ENCODE assay signal across 1 cellular context in the genomic region with DNA sequence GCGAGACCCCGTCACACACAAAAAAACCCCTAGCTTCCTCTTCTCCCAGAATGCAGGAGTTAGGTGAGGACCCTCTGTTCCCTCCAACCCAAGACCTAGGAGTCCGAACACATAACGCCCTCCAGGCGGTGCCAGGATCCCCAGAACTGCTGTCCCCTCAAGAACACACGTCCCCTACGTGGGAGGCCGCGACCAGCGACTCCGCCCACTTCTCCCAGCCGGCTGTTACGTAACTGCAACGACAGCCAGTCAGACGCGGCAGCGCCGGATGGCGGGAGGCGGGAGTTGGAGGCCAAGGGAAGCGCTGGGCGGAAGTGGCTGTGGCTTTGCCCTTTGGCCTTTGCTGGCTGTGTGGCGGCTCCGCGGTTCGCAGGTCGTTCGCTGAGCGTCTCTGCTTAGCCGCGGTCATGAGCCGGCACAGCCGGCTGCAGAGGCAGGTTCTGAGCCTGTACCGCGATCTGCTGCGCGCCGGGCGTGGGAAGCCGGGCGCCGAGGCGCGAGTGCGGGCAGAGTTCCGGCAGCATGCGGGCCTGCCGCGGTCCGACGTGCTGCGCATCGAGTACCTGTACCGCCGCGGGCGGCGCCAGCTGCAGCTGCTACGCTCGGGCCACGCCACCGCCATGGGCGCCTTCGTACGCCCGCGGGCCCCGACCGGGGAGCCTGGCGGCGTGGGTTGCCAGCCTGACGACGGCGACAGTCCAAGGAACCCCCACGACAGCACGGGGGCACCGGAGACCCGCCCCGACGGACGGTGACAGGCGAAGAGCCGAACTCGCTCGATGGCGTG.
TF ChIP-seq lines count a peak whose summit lies in the region.

A gene with protein sequence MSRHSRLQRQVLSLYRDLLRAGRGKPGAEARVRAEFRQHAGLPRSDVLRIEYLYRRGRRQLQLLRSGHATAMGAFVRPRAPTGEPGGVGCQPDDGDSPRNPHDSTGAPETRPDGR (plus strand): TSS at position 321 of the 787 bp plus-strand sequence. CDS start 87 bp downstream, at position 408.

TF ChIP-seq in HepG2, 621 proteins besides CTCF, POLR2A, EP300 and RAD21 (continued from another document and continues in another):
- peak; percentile 70; the same call in 1 of the 2 replicates for TF ChIP-seq RNF2 (conservative IDR thresholded peaks at IDR 0.05; ENCODE audit: low read depth)
- TF ChIP-seq ZNF263 (CRISPR knock-in tag; IDR thresholded peaks at IDR 0.05): peak; percentile 38; the same call in 1 of the 2 replicates
- peak; percentile 23; the same call in 1 of the 2 replicates for TF ChIP-seq ZNF558 (CRISPR knock-in tag; IDR thresholded peaks at IDR 0.05; ENCODE audit: borderline replicate concordance)
- TF ChIP-seq, protein P1, sequence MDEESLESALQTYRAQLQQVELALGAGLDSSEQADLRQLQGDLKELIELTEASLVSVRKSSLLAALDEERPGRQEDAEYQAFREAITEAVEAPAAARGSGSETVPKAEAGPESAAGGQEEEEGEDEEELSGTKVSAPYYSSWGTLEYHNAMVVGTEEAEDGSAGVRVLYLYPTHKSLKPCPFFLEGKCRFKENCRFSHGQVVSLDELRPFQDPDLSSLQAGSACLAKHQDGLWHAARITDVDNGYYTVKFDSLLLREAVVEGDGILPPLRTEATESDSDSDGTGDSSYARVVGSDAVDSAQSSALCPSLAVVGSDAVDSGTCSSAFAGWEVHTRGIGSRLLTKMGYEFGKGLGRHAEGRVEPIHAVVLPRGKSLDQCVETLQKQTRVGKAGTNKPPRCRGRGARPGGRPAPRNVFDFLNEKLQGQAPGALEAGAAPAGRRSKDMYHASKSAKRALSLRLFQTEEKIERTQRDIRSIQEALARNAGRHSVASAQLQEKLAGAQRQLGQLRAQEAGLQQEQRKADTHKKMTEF (CRISPR knock-in tag; IDR thresholded peaks at IDR 0.05): peak; percentile 41; the same call in 1 of the 2 replicates
- TF ChIP-seq, protein P2, sequence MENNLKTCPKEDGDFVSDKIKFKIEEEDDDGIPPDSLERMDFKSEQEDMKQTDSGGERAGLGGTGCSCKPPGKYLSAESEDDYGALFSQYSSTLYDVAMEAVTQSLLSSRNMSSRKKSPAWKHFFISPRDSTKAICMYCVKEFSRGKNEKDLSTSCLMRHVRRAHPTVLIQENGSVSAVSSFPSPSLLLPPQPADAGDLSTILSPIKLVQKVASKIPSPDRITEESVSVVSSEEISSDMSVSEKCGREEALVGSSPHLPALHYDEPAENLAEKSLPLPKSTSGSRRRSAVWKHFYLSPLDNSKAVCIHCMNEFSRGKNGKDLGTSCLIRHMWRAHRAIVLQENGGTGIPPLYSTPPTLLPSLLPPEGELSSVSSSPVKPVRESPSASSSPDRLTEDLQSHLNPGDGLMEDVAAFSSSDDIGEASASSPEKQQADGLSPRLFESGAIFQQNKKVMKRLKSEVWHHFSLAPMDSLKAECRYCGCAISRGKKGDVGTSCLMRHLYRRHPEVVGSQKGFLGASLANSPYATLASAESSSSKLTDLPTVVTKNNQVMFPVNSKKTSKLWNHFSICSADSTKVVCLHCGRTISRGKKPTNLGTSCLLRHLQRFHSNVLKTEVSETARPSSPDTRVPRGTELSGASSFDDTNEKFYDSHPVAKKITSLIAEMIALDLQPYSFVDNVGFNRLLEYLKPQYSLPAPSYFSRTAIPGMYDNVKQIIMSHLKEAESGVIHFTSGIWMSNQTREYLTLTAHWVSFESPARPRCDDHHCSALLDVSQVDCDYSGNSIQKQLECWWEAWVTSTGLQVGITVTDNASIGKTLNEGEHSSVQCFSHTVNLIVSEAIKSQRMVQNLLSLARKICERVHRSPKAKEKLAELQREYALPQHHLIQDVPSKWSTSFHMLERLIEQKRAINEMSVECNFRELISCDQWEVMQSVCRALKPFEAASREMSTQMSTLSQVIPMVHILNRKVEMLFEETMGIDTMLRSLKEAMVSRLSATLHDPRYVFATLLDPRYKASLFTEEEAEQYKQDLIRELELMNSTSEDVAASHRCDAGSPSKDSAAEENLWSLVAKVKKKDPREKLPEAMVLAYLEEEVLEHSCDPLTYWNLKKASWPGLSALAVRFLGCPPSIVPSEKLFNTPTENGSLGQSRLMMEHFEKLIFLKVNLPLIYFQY (CRISPR knock-in tag; IDR thresholded peaks at IDR 0.05; ENCODE audit: borderline replicate concordance): 0 out of 2 replicates have a peak, but pooled peaks have one; percentile 25
- no peak for TF ChIP-seq ARHGAP35 (CRISPR knock-in tag; IDR thresholded peaks at IDR 0.05; ENCODE audit: borderline replicate concordance)
- TF ChIP-seq, protein P3, sequence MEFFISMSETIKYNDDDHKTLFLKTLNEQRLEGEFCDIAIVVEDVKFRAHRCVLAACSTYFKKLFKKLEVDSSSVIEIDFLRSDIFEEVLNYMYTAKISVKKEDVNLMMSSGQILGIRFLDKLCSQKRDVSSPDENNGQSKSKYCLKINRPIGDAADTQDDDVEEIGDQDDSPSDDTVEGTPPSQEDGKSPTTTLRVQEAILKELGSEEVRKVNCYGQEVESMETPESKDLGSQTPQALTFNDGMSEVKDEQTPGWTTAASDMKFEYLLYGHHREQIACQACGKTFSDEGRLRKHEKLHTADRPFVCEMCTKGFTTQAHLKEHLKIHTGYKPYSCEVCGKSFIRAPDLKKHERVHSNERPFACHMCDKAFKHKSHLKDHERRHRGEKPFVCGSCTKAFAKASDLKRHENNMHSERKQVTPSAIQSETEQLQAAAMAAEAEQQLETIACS (CRISPR knock-in tag; IDR thresholded peaks at IDR 0.05): no peak
- TF ChIP-seq, protein P4, sequence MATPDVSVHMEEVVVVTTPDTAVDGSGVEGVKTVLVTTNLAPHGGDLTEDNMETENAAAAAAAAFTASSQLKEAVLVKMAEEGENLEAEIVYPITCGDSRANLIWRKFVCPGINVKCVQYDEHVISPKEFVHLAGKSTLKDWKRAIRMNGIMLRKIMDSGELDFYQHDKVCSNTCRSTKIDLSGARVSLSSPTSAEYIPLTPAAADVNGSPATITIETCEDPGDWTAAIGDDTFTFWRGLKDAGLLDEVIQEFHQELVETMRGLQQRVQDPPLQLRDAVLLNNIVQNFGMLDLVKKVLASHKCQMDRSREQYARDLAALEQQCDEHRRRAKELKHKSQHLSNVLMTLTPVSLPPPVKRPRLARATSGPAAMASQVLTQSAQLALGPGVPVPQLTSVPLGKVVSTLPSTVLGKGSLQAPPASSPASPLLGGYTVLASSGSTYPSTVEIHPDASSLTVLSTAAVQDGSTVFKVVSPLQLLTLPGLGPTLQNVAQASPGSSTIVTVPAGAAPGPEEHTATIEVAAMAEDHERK (CRISPR knock-in tag; IDR thresholded peaks at IDR 0.05; ENCODE audit: low read depth): peak; percentile 46; the same call in 1 of the 2 replicates
- TF ChIP-seq SOX6 (IDR thresholded peaks at IDR 0.05): no peak
- peak; percentile 55; the same call in 1 of the 2 replicates for TF ChIP-seq SOX6 (CRISPR knock-in tag; IDR thresholded peaks at IDR 0.05)
- TF ChIP-seq TRIM24 (CRISPR knock-in tag; IDR thresholded peaks at IDR 0.05): no peak
- TF ChIP-seq HOXA3 (CRISPR knock-in tag; IDR thresholded peaks at IDR 0.05): peak; percentile 96
- TF ChIP-seq, protein P5, sequence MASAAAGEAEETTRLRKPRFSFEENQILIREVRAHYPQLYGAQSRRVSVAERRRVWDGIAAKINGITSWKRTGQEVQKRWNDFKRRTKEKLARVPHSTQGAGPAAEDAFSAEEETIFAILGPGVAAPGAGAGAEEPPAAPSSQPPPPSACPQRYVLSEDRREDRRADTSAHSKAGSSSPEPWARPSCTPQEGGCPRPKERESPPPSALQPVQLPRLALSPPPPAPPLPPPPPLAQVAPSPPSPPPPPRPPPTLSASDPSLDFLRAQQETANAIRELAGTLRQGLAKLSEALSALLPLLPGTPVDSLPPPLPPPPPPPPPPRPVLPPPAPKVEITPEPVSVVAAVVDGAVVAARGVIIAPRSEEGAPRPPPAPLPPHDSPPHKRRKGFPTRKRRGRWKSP (CRISPR knock-in tag; IDR thresholded peaks at IDR 0.05): peak; percentile 88
- TF ChIP-seq CCDC6 (CRISPR knock-in tag; IDR thresholded peaks at IDR 0.05): peak; percentile 85
- peak; percentile 57 for TF ChIP-seq YY1 (IDR thresholded peaks at IDR 0.05; ENCODE audit: insufficient read depth, insufficient replicate concordance, low read depth, low read length)
- TF ChIP-seq KAT7 (CRISPR knock-in tag; IDR thresholded peaks at IDR 0.05; ENCODE audit: borderline replicate concordance): no peak
- TF ChIP-seq, protein P6, sequence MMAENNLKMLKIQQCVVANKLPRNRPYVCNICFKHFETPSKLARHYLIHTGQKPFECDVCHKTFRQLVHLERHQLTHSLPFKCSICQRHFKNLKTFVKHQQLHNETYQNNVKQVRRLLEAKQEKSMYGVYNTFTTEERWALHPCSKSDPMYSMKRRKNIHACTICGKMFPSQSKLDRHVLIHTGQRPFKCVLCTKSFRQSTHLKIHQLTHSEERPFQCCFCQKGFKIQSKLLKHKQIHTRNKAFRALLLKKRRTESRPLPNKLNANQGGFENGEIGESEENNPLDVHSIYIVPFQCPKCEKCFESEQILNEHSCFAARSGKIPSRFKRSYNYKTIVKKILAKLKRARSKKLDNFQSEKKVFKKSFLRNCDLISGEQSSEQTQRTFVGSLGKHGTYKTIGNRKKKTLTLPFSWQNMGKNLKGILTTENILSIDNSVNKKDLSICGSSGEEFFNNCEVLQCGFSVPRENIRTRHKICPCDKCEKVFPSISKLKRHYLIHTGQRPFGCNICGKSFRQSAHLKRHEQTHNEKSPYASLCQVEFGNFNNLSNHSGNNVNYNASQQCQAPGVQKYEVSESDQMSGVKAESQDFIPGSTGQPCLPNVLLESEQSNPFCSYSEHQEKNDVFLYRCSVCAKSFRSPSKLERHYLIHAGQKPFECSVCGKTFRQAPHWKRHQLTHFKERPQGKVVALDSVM (CRISPR knock-in tag; IDR thresholded peaks at IDR 0.05): peak; percentile 63; the same call in 1 of the 2 replicates
- peak; percentile 91 for TF ChIP-seq KMT2A (CRISPR knock-in tag; IDR thresholded peaks at IDR 0.05)
- TF ChIP-seq FOXK2 (IDR thresholded peaks at IDR 0.05): no peak
- TF ChIP-seq ZNF367 (CRISPR knock-in tag; IDR thresholded peaks at IDR 0.05; ENCODE audit: borderline replicate concordance): no peak
- TF ChIP-seq FOXK1 (CRISPR knock-in tag; IDR thresholded peaks at IDR 0.05; ENCODE audit: borderline replicate concordance, low read depth): peak; percentile 44; the same call in 1 of the 2 replicates
- TF ChIP-seq, protein P7, sequence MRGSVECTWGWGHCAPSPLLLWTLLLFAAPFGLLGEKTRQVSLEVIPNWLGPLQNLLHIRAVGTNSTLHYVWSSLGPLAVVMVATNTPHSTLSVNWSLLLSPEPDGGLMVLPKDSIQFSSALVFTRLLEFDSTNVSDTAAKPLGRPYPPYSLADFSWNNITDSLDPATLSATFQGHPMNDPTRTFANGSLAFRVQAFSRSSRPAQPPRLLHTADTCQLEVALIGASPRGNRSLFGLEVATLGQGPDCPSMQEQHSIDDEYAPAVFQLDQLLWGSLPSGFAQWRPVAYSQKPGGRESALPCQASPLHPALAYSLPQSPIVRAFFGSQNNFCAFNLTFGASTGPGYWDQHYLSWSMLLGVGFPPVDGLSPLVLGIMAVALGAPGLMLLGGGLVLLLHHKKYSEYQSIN (CRISPR knock-in tag; IDR thresholded peaks at IDR 0.05; ENCODE audit: borderline replicate concordance): no peak
- TF ChIP-seq EZH2 (conservative IDR thresholded peaks at IDR 0.05; ENCODE audit: low read depth, low read length): no peak
- no peak for TF ChIP-seq SKI (IDR thresholded peaks at IDR 0.05; ENCODE audit: partially characterized antibody)
- TF ChIP-seq SIX4 (CRISPR knock-in tag; IDR thresholded peaks at IDR 0.05): 0 out of 2 replicates have a peak, but pooled peaks have one; percentile 25
- TF ChIP-seq, protein P8, sequence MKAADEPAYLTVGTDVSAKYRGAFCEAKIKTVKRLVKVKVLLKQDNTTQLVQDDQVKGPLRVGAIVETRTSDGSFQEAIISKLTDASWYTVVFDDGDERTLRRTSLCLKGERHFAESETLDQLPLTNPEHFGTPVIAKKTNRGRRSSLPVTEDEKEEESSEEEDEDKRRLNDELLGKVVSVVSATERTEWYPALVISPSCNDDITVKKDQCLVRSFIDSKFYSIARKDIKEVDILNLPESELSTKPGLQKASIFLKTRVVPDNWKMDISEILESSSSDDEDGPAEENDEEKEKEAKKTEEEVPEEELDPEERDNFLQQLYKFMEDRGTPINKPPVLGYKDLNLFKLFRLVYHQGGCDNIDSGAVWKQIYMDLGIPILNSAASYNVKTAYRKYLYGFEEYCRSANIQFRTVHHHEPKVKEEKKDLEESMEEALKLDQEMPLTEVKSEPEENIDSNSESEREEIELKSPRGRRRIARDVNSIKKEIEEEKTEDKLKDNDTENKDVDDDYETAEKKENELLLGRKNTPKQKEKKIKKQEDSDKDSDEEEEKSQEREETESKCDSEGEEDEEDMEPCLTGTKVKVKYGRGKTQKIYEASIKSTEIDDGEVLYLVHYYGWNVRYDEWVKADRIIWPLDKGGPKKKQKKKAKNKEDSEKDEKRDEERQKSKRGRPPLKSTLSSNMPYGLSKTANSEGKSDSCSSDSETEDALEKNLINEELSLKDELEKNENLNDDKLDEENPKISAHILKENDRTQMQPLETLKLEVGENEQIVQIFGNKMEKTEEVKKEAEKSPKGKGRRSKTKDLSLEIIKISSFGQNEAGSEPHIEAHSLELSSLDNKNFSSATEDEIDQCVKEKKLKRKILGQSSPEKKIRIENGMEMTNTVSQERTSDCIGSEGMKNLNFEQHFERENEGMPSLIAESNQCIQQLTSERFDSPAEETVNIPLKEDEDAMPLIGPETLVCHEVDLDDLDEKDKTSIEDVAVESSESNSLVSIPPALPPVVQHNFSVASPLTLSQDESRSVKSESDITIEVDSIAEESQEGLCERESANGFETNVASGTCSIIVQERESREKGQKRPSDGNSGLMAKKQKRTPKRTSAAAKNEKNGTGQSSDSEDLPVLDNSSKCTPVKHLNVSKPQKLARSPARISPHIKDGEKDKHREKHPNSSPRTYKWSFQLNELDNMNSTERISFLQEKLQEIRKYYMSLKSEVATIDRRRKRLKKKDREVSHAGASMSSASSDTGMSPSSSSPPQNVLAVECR (CRISPR knock-in tag; IDR thresholded peaks at IDR 0.05; ENCODE audit: borderline replicate concordance): peak; percentile 98
- TF ChIP-seq ZNF670 (CRISPR knock-in tag; IDR thresholded peaks at IDR 0.05; ENCODE audit: borderline replicate concordance): peak; percentile 79; the same call in 1 of the 2 replicates
- TF ChIP-seq, protein P9, sequence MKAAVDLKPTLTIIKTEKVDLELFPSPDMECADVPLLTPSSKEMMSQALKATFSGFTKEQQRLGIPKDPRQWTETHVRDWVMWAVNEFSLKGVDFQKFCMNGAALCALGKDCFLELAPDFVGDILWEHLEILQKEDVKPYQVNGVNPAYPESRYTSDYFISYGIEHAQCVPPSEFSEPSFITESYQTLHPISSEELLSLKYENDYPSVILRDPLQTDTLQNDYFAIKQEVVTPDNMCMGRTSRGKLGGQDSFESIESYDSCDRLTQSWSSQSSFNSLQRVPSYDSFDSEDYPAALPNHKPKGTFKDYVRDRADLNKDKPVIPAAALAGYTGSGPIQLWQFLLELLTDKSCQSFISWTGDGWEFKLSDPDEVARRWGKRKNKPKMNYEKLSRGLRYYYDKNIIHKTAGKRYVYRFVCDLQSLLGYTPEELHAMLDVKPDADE (CRISPR knock-in tag; IDR thresholded peaks at IDR 0.05): no peak
- peak; percentile 77 for TF ChIP-seq TEAD3 (CRISPR knock-in tag; optimal IDR thresholded peaks at IDR 0.05; ENCODE audit: borderline replicate concordance)
